ENCODE assay signal across 8 cellular contexts in the genomic region with DNA sequence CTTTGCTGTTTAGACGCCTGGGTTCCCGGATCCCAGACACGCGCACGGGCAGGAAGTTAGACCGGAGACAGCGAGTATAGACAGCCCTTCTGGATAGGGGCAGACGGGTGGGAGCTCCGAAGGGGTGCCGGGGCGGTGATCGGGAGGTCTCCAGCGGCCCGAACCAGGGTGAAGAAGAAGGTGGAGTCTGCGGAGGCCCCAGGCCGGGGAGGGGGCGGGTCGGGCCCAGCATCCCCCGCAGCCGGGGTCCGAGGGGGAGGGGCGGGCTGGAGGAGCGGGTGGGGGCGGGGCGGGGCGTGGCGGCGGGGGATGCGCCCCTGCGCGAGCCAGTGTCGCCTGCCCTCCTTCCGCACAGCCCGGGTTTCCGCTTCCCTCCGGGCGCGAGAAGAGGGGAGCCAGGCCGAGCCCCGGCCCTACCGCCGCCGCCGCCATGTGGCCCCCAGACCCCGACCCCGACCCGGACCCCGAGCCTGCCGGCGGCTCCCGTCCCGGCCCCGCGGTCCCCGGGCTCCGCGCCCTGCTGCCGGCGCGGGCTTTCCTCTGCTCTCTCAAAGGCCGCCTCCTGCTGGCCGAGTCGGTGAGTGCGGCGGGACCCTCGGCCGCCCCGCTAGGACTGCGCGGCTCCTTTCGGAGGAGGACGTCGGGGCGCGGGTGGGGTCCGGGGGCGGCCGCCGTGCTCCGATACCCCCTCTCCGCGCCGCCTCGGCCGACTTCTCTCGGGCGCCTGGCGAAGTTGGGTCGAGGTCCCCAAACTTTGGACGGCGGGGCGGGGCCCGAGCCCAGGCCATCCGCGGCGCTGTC. TPM values are rescaled to one million over a fixed set of nuclear protein-coding genes. Genes with fewer than 3 reads are reported as not detected.
DNase-seq lines count a peak whose midpoint lies in the region; ATAC-seq and TF ChIP-seq lines count a peak whose summit lies in the region.

A gene with protein sequence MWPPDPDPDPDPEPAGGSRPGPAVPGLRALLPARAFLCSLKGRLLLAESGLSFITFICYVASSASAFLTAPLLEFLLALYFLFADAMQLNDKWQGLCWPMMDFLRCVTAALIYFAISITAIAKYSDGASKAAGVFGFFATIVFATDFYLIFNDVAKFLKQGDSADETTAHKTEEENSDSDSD (plus strand): TSS at position 329 of the 801 bp plus-strand sequence. CDS start 102 bp downstream, at position 431.

- peak; percentile 69 for TF ChIP-seq CTCF in A673 (conservative IDR thresholded peaks at IDR 0.05; ENCODE audit: low read depth, low read length)
- TF ChIP-seq CTCF in foreskin fibroblast (IDR thresholded peaks at IDR 0.05; ENCODE audit: low read depth, low read length), result peak; percentile 26
- TF ChIP-seq CTCF in neutrophil (IDR thresholded peaks at IDR 0.05), result peak; percentile 82

- no TSS peak for BruUV-seq in A673 (replicated peaks; lab: Mats Ljungman, UMichigan)

- no peaks in the 10 kb centered on the region for H3K27me3 Mint-ChIP-seq in activated T-helper 2 cell treated with anti-CD3 and anti-CD28 coated beads, Interferon-gamma antibody, Interleukin-2, Interleukin-4, amounts not matched to agents 10 μg/mL and 5 μg/mL and 100 μg/mL, durations not matched to agents 14 hours and 24 hours and 36 hours (ENCODE audit: low read depth)

- H3K4me3 ChIP-seq in A673 (ENCODE audit: low read depth, low read length, poor library complexity, severe bottlenecking), result peak within 1 kb of the TSS; percentile 95
- H3K4me3 ChIP-seq in foreskin fibroblast (ENCODE audit: low read depth in 1 of 2, low read length in 2 of 2), result peak within 1 kb of the TSS; percentile 75 to 78
- H3K4me3 ChIP-seq in neutrophil (ENCODE audit: low read depth in 1 of 2, low read length in 1 of 2), result peak within 1 kb of the TSS; percentile 66 to 89
- H3K4me3 ChIP-seq in thymus (ENCODE audit: low read length), result peak within 1 kb of the TSS; percentile 93

- peaks cover 8% of the 10 kb centered on the region for H3K9me3 Mint-ChIP-seq in activated T-helper 2 cell treated with anti-CD3 and anti-CD28 coated beads, Interferon-gamma antibody, Interleukin-2, Interleukin-4, amounts not matched to agents 10 μg/mL and 5 μg/mL and 100 μg/mL, durations not matched to agents 14 hours and 24 hours and 36 hours

- peak; percentile 83 for DNase-seq in A673 (ENCODE audit: low spot score)
- DNase-seq in RKO (ENCODE audit: low spot score), result peak; percentile 57
- DNase-seq in activated T-helper 2 cell treated with anti-CD3 and anti-CD28 coated beads, Interferon-gamma antibody, Interleukin-2, Interleukin-4, amounts not matched to agents 10 μg/mL and 5 μg/mL and 100 μg/mL, durations not matched to agents 14 hours and 24 hours and 36 hours (ENCODE audit: low spot score), result peak; percentile 71
- peak; percentile 44 to 77 for DNase-seq in foreskin fibroblast

- peak; percentile 50 for ATAC-seq in GM18511 (IDR thresholded peaks at IDR 0.05; ENCODE audit: unreplicated experiment)
- ATAC-seq in HG03342 (IDR thresholded peaks at IDR 0.05; ENCODE audit: unreplicated experiment), result peak; percentile 65

- H3K27ac ChIP-seq in A673 (ENCODE audit: low read depth, low read length, poor library complexity, severe bottlenecking), result peak within 1 kb of the TSS; percentile 80
- peak within 1 kb of the TSS; percentile 65 for H3K27ac ChIP-seq in neutrophil
- H3K27ac ChIP-seq in thymus (ENCODE audit: low read depth), result peak within 1 kb of the TSS; percentile 94

- intact Hi-C loops in A673 (cut with micrococcal nuclease; ENCODE audit: unreplicated experiment), result loop anchor here (2.0 to 5.0 kb wide), 2 partner anchors 198 to 263 kb away; no protein-coding TSS in a partner anchor
- intact Hi-C loops in activated T-helper 2 cell treated with anti-CD3 and anti-CD28 coated beads, Interferon-gamma antibody, Interleukin-2, Interleukin-4, amounts not matched to agents 10 μg/mL and 5 μg/mL and 100 μg/mL, durations not matched to agents 14 hours and 24 hours and 36 hours (cut with micrococcal nuclease), result loop anchor here (1.0 to 5.0 kb wide), 6 partner anchors 14 to 268 kb away; a partner anchor contains a TSS

- peaks cover 42% of the 10 kb centered on the region for H3K36me3 Mint-ChIP-seq in activated T-helper 2 cell treated with anti-CD3 and anti-CD28 coated beads, Interferon-gamma antibody, Interleukin-2, Interleukin-4, amounts not matched to agents 10 μg/mL and 5 μg/mL and 100 μg/mL, durations not matched to agents 14 hours and 24 hours and 36 hours (ENCODE audit: low read depth)

- H3K9me3 ChIP-seq in A673 (ENCODE audit: low read depth, low read length, poor library complexity, severe bottlenecking), result no peaks in the 10 kb centered on the region
- no peaks in the 10 kb centered on the region for H3K9me3 ChIP-seq in neutrophil
- H3K9me3 ChIP-seq in thymus (ENCODE audit: control insufficient read depth), result no peaks in the 10 kb centered on the region

- H3K4me3 Mint-ChIP-seq in activated T-helper 2 cell treated with anti-CD3 and anti-CD28 coated beads, Interferon-gamma antibody, Interleukin-2, Interleukin-4, amounts not matched to agents 10 μg/mL and 5 μg/mL and 100 μg/mL, durations not matched to agents 14 hours and 24 hours and 36 hours (ENCODE audit: low read depth), result peak within 1 kb of the TSS; percentile 87

- peak within 1 kb of the TSS; percentile 88 for H3K27ac Mint-ChIP-seq in activated T-helper 2 cell treated with anti-CD3 and anti-CD28 coated beads, Interferon-gamma antibody, Interleukin-2, Interleukin-4, amounts not matched to agents 10 μg/mL and 5 μg/mL and 100 μg/mL, durations not matched to agents 14 hours and 24 hours and 36 hours

- peaks cover 38% of the 10 kb centered on the region for H3K4me1 Mint-ChIP-seq in activated T-helper 2 cell treated with anti-CD3 and anti-CD28 coated beads, Interferon-gamma antibody, Interleukin-2, Interleukin-4, amounts not matched to agents 10 μg/mL and 5 μg/mL and 100 μg/mL, durations not matched to agents 14 hours and 24 hours and 36 hours (ENCODE audit: low read depth)

- WGBS in thymus, result 1% methylated on average over 96 of the region's 96 CpGs

- H3K4me1 ChIP-seq in A673 (ENCODE audit: insufficient read depth, low read length, poor library complexity, severe bottlenecking), result peaks cover 19% of the 10 kb centered on the region
- peaks cover 26 to 34% of the 10 kb centered on the region in 2 experiments for H3K4me1 ChIP-seq in neutrophil (ENCODE audit: control insufficient read depth in 1 of 2, insufficient read depth in 1 of 2, low read depth in 1 of 2, low read length in 1 of 2)
- H3K4me1 ChIP-seq in thymus (ENCODE audit: control insufficient read depth, insufficient read depth, low read length), result peaks cover 29% of the 10 kb centered on the region

- no peaks in the 10 kb centered on the region for H3K27me3 ChIP-seq in A673 (replicated peaks; ENCODE audit: insufficient read depth, low read depth, low read length, poor library complexity)
- peaks cover 37% of the 10 kb centered on the region for H3K27me3 ChIP-seq in neutrophil
- H3K27me3 ChIP-seq in thymus (ENCODE audit: control insufficient read depth, insufficient read depth), result no peaks in the 10 kb centered on the region

- POLR2A ChIA-PET in A673 (lab: Charles Lee; ENCODE audit: low non-redundant PET), result no interaction called here

- H3K36me3 ChIP-seq in A673 (ENCODE audit: insufficient read depth, low read length, poor library complexity, severe bottlenecking) (peaks cover 10% of the 10 kb centered on the region), neutrophil (peaks cover 18% of the 10 kb centered on the region), thymus (ENCODE audit: control insufficient read depth, insufficient read depth) (peaks cover 16% of the 10 kb centered on the region)

- CTCF ChIA-PET in A673 (lab: Charles Lee), result interaction anchor here (0.6 to 0.9 kb wide), 2 partner anchors 198 to 205 kb away, joined by 3 to 4 read pairs; no protein-coding TSS in a partner anchor

RNA-seq across cellular contexts. Expression of the gene that starts here (rescaled TPM):
- total RNA-seq in A673 (2021), result 25.5 and 31.1 TPM in 2 replicates
- 90.6 and 96.4 TPM in 2 replicates for total RNA-seq in activated T-helper 2 cell treated with anti-CD3 and anti-CD28 coated beads, Interferon-gamma antibody, Interleukin-2, Interleukin-4, amounts not matched to agents 10 μg/mL and 5 μg/mL and 100 μg/mL, durations not matched to agents 14 hours and 24 hours and 36 hours
- 55.4 TPM for polyA plus RNA-seq in thymus

Comparison
In these comparisons a context has a peak if more than half of its experiments do, and no peak if none do; other contexts are left out.
1. Peak in every context shown above with its lines: DNase-seq, ATAC-seq, H3K4me3 ChIP-seq and H3K27ac ChIP-seq.
2. CTCF ChIP-seq: peak in every context shown above with its lines; median percentile 82 in neutrophil; 69 in A673; 26 in foreskin fibroblast.